Comparison of ENCODE assay signal across 1 cellular context in genomic region chr5:179806250-179807045, GRCh38.
A peak's percentile ranks its signal among the peaks of the same experiment; 100 is the strongest.
TF ChIP-seq lines count a peak whose summit lies in the region.

Gene MGAT4B, minus strand, starts transcription at chr5:179806866. Its CDS starts 283 bp downstream, at chr5:179806583.

TF ChIP-seq in K562, 482 proteins besides CTCF, POLR2A, EP300 and RAD21 (continued from another document and continues in another):
- TF ChIP-seq, protein P1, sequence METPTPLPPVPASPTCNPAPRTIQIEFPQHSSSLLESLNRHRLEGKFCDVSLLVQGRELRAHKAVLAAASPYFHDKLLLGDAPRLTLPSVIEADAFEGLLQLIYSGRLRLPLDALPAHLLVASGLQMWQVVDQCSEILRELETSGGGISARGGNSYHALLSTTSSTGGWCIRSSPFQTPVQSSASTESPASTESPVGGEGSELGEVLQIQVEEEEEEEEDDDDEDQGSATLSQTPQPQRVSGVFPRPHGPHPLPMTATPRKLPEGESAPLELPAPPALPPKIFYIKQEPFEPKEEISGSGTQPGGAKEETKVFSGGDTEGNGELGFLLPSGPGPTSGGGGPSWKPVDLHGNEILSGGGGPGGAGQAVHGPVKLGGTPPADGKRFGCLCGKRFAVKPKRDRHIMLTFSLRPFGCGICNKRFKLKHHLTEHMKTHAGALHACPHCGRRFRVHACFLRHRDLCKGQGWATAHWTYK (CRISPR knock-in tag; IDR thresholded peaks at IDR 0.05): no peak
- no peak for TF ChIP-seq NFXL1 (CRISPR knock-in tag; IDR thresholded peaks at IDR 0.05)
- TF ChIP-seq FOXK1 (CRISPR knock-in tag; IDR thresholded peaks at IDR 0.05; ENCODE audit: borderline replicate concordance): no peak
- TF ChIP-seq, protein P2, sequence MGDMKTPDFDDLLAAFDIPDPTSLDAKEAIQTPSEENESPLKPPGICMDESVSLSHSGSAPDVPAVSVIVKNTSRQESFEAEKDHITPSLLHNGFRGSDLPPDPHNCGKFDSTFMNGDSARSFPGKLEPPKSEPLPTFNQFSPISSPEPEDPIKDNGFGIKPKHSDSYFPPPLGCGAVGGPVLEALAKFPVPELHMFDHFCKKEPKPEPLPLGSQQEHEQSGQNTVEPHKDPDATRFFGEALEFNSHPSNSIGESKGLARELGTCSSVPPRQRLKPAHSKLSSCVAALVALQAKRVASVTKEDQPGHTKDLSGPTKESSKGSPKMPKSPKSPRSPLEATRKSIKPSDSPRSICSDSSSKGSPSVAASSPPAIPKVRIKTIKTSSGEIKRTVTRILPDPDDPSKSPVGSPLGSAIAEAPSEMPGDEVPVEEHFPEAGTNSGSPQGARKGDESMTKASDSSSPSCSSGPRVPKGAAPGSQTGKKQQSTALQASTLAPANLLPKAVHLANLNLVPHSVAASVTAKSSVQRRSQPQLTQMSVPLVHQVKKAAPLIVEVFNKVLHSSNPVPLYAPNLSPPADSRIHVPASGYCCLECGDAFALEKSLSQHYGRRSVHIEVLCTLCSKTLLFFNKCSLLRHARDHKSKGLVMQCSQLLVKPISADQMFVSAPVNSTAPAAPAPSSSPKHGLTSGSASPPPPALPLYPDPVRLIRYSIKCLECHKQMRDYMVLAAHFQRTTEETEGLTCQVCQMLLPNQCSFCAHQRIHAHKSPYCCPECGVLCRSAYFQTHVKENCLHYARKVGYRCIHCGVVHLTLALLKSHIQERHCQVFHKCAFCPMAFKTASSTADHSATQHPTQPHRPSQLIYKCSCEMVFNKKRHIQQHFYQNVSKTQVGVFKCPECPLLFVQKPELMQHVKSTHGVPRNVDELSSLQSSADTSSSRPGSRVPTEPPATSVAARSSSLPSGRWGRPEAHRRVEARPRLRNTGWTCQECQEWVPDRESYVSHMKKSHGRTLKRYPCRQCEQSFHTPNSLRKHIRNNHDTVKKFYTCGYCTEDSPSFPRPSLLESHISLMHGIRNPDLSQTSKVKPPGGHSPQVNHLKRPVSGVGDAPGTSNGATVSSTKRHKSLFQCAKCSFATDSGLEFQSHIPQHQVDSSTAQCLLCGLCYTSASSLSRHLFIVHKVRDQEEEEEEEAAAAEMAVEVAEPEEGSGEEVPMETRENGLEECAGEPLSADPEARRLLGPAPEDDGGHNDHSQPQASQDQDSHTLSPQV (IDR thresholded peaks at IDR 0.05): no peak
- no peak for TF ChIP-seq MEIS2 (IDR thresholded peaks at IDR 0.05; ENCODE audit: partially characterized antibody)
- TF ChIP-seq LARP7 (IDR thresholded peaks at IDR 0.05): no peak
- TF ChIP-seq PRDM10 (IDR thresholded peaks at IDR 0.05; ENCODE audit: partially characterized antibody): no peak
- TF ChIP-seq, protein P3, sequence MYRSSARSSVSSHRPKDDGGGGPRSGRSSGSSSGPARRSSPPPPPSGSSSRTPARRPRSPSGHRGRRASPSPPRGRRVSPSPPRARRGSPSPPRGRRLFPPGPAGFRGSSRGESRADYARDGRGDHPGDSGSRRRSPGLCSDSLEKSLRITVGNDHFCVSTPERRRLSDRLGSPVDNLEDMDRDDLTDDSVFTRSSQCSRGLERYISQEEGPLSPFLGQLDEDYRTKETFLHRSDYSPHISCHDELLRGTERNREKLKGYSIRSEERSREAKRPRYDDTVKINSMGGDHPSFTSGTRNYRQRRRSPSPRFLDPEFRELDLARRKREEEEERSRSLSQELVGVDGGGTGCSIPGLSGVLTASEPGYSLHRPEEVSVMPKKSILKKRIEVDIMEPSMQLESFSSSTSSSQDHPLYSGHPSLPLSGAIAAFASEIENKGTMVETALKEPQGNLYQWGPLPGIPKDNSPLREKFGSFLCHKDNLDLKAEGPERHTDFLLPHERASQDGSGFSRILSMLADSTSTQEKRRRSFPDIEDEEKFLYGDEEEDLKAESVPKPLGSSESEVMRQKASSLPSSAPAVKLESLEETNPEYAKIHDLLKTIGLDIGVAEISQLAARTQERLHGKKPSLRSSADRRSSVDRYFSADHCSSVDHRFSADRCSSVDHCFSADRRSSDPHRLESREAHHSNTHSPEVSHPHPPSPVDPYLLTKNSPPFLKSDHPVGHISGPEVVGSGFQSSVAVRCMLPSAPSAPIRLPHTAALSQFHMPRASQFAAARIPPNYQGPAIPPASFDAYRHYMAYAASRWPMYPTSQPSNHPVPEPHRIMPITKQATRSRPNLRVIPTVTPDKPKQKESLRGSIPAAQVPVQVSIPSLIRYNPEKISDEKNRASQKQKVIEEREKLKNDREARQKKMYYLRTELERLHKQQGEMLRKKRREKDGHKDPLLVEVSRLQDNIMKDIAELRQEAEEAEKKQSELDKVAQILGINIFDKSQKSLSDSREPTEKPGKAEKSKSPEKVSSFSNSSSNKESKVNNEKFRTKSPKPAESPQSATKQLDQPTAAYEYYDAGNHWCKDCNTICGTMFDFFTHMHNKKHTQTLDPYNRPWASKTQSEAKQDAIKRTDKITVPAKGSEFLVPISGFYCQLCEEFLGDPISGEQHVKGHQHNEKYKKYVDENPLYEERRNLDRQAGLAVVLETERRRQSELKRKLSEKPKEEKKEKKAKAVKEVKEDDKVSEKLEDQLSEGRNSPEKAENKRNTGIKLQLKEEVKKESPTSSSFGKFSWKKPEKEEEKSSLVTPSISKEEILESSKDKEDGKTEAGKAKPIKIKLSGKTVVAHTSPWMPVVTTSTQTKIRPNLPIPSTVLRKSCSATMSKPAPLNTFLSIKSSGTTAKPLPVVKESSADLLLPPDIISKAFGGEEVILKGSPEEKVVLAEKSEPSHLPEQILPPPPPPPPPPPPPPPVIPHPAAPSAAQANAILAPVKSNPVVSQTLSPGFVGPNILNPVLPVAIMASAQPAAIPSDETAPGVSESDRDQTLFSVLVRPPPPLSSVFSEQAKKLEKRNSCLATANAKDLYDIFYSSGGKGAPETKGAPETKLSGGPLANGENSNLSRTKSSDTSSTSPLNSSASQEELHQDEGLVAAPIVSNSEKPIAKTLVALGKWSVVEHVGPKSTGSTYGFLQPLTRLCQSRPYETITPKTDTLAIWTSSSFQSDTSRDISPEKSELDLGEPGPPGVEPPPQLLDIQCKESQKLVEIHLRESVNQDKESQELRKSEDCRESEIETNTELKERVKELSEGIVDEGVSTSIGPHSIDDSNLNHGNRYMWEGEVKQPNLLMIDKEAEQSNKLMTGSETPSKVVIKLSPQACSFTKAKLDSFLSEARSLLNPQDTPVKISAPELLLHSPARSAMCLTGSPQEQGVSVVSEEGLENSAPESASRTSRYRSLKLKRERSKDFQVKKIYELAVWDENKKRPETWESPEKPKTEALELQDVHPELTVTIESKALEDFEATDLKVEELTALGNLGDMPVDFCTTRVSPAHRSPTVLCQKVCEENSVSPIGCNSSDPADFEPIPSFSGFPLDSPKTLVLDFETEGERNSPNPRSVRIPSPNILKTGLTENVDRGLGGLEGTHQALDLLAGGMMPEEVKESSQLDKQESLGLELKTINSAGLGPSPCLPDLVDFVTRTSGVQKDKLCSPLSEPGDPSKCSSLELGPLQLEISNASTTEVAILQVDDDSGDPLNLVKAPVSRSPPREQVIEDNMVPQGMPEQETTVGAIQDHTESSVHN (IDR thresholded peaks at IDR 0.05; ENCODE audit: borderline replicate concordance in 1 of 2, low read depth in 1 of 2): no peak
- TF ChIP-seq MTA3 (IDR thresholded peaks at IDR 0.05; ENCODE audit: borderline replicate concordance): peak; percentile 19; the same call in 1 of the 2 replicates
- TF ChIP-seq POLR2AphosphoS5 (IDR thresholded peaks at IDR 0.05; ENCODE audit: control insufficient read depth, insufficient read depth, low read depth, low read length): peak; percentile 67; the same call in 1 of the 2 replicates
- peak in 1 of 2 experiments; percentile 71; a peak in 3 of 4 replicates for TF ChIP-seq NONO (IDR thresholded peaks at IDR 0.05; ENCODE audit: low read depth in 2 of 2, low read length in 1 of 2)
- TF ChIP-seq HNRNPL (IDR thresholded peaks at IDR 0.05; ENCODE audit: low read depth, low read length): no peak
- no peak for TF ChIP-seq ZNF699 (CRISPR knock-in tag; IDR thresholded peaks at IDR 0.05; ENCODE audit: insufficient replicate concordance)
- TF ChIP-seq MYNN (IDR thresholded peaks at IDR 0.05): no peak
- no peak for TF ChIP-seq MYNN (CRISPR knock-in tag; IDR thresholded peaks at IDR 0.05)
- TF ChIP-seq RBM34 (IDR thresholded peaks at IDR 0.05; ENCODE audit: borderline replicate concordance, insufficient read depth, low read length): no peak
- TF ChIP-seq CEBPB (tag; IDR thresholded peaks at IDR 0.05): no peak
- no peak for TF ChIP-seq XRCC5 (IDR thresholded peaks at IDR 0.05; ENCODE audit: low read depth, low read length)
- TF ChIP-seq FOXP4 (CRISPR knock-in tag; IDR thresholded peaks at IDR 0.05; ENCODE audit: borderline replicate concordance): no peak
- no peak for TF ChIP-seq L3MBTL2 (IDR thresholded peaks at IDR 0.05)
- TF ChIP-seq POLR2AphosphoS2 (IDR thresholded peaks at IDR 0.05; ENCODE audit: low read length): no peak
- TF ChIP-seq CTBP1 (IDR thresholded peaks at IDR 0.05; ENCODE audit: borderline replicate concordance): no peak
- no peak for TF ChIP-seq EZH2 (IDR thresholded peaks at IDR 0.05; ENCODE audit: borderline replicate concordance, low read depth, low read length)
- no peak for TF ChIP-seq JUNB (CRISPR knock-in tag; conservative IDR thresholded peaks at IDR 0.05)
- peak; percentile 88; the same call in 1 of the 2 replicates for TF ChIP-seq GATAD2B (IDR thresholded peaks at IDR 0.05; ENCODE audit: borderline replicate concordance)
- no peak for TF ChIP-seq ZNF354B (CRISPR knock-in tag; IDR thresholded peaks at IDR 0.05)
- TF ChIP-seq THRAP3 (IDR thresholded peaks at IDR 0.05; ENCODE audit: borderline replicate concordance): no peak
- TF ChIP-seq KAT2B (IDR thresholded peaks at IDR 0.05; ENCODE audit: low read depth, low read length): no peak
- TF ChIP-seq RBM25 (IDR thresholded peaks at IDR 0.05; ENCODE audit: low read depth, low read length, severe bottlenecking): no peak
- peak; percentile 6 for TF ChIP-seq ZFP36 (IDR thresholded peaks at IDR 0.05; ENCODE audit: low read depth, low read length, partially characterized antibody)
- TF ChIP-seq ZNF384 (IDR thresholded peaks at IDR 0.05; ENCODE audit: low read depth, low read length): no peak
- TF ChIP-seq MEF2A (IDR thresholded peaks at IDR 0.05; ENCODE audit: control insufficient read depth, low read depth, low read length): peak; percentile 12; the same call in 1 of the 2 replicates
- TF ChIP-seq UBTF (IDR thresholded peaks at IDR 0.05; ENCODE audit: borderline replicate concordance in 1 of 2, low read depth in 2 of 2, low read length in 2 of 2): peak; percentile 50 to 82; a peak in 3 of 4 replicates
- no peak for TF ChIP-seq NCOA6 (IDR thresholded peaks at IDR 0.05)
- peak; percentile 68 for TF ChIP-seq RBFOX2 (IDR thresholded peaks at IDR 0.05; ENCODE audit: low read depth, low read length)
- no peak for TF ChIP-seq PTRF (tag; IDR thresholded peaks at IDR 0.05)
